ENCODE assay signal across 8 cellular contexts in the genomic region with DNA sequence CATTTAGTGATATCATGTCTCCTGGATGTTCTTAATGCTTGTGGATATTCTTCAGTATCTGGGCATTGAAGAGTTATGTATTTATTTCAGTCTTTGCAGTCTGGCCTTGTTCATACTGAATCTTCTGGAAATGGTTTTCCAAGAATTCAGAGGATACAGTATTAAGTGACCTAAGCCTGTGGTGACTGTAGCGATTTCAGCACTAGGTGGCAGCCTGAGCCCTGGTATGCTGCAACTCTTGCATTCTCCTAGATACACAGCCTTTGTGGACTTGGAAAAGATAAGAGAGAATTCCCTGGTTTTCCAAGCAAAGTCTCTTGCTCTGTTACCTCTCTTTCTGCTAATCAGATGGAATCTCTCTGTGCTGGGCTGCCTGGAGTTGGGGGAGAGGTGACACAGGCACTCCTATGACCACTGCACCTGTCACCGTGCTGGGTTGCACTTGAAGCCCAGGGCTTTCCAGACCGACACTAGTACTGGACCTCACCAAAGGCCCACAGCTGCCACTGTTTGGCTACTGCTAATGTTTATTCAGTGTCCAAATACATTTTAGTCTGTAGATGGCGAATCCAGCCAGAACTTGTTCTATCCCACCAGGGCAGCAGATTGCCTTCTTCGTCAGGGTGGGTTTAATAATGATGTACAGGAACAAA. TPM values are rescaled to one million over a fixed set of nuclear protein-coding genes. Genes with fewer than 3 reads are reported as not detected.
DNase-seq lines count a peak whose midpoint lies in the region; ATAC-seq and TF ChIP-seq lines count a peak whose summit lies in the region.

No MANE protein-coding gene starts in this region.

- H3K36me3 ChIP-seq in NT2/D1 (ENCODE audit: insufficient read depth, insufficient read length, low read length) (no peaks in the 10 kb centered on the region), stomach (no peaks in the 10 kb centered on the region)

- TF ChIP-seq CTCF in stomach (IDR thresholded peaks at IDR 0.05), result peak in 2 of 7 experiments; percentile 12 to 23

- no peak overlapping the region for H3K27ac Mint-ChIP-seq in activated CD4-positive, alpha-beta T cell treated with anti-CD3 and anti-CD28 coated beads, Interleukin-2, amount 10 ng/mL, durations not matched to agents 7 days and 5 days

- peak; percentile 5 for DNase-seq in activated CD4-positive, alpha-beta T cell treated with anti-CD3 and anti-CD28 coated beads, Interleukin-2, amount 10 ng/mL, durations not matched to agents 7 days and 5 days
- DNase-seq in activated CD4-positive, alpha-beta T cell treated with anti-CD3 and anti-CD28 coated beads for 48 hours, result no peak
- DNase-seq in NT2/D1 (ENCODE audit: low read depth, low spot score) (peak; percentile 44), fibroblast of peridontal ligament (ENCODE audit: extremely low read depth) (peak; percentile 45), stomach (peak; percentile 37), NAMALWA (ENCODE audit: low spot score) (no peak)
- DNase-seq in activated naive CD4-positive, alpha-beta T cell treated with anti-CD3 and anti-CD28 coated beads, Interleukin-2, amount 50 U/mL, for 16 hours, result no peak

- ATAC-seq in HG03520 (IDR thresholded peaks at IDR 0.05; ENCODE audit: unreplicated experiment), result no peak

- H3K27me3 ChIP-seq in NT2/D1 (ENCODE audit: insufficient read depth, insufficient read length), result no peaks in the 10 kb centered on the region
- H3K27me3 ChIP-seq in stomach, result no peaks in the 10 kb centered on the region

- H3K4me1 ChIP-seq in NT2/D1 (ENCODE audit: insufficient read depth, insufficient read length) (no peaks in the 10 kb centered on the region), stomach (no peaks in the 10 kb centered on the region)

- H3K27ac ChIP-seq in stomach, result no peak overlapping the region

- H3K9me3 Mint-ChIP-seq in activated CD4-positive, alpha-beta T cell treated with anti-CD3 and anti-CD28 coated beads, Interleukin-2, amount 10 ng/mL, durations not matched to agents 7 days and 5 days, result no peaks in the 10 kb centered on the region

- POLR2A ChIA-PET in activated CD4-positive, alpha-beta T cell treated with anti-CD3 and anti-CD28 coated beads, Interleukin-2, amount 10 ng/mL, durations not matched to agents 7 days and 5 days (lab: Charles Lee), result no interaction called here

- H3K27me3 Mint-ChIP-seq in activated CD4-positive, alpha-beta T cell treated with anti-CD3 and anti-CD28 coated beads, Interleukin-2, amount 10 ng/mL, durations not matched to agents 7 days and 5 days, result no peaks in the 10 kb centered on the region

- H3K9me3 ChIP-seq in NT2/D1 (ENCODE audit: insufficient read depth, low read length) (peaks cover 15% of the 10 kb centered on the region; the same call in 1 of the 2 replicates), stomach (peaks cover 0 to 30% (median 12%) of the 10 kb centered on the region in 4 donors)

- H3K4me3 ChIP-seq in NT2/D1 (ENCODE audit: insufficient read length, low read depth) (no peak overlapping the region), stomach (no peak overlapping the region)

- peaks cover 1% of the 10 kb centered on the region for H3K4me1 Mint-ChIP-seq in activated CD4-positive, alpha-beta T cell treated with anti-CD3 and anti-CD28 coated beads, Interleukin-2, amount 10 ng/mL, durations not matched to agents 7 days and 5 days

- WGBS in stomach, 5 donors, result 36 to 62% (median 40%) methylated on average over 3 to 5 of the region's 5 CpGs

- intact Hi-C loops in stomach (cut with DNase I; ENCODE audit: low total_unique reads), result no loop called here

- no peak overlapping the region for H3K4me3 Mint-ChIP-seq in activated CD4-positive, alpha-beta T cell treated with anti-CD3 and anti-CD28 coated beads, Interleukin-2, amount 10 ng/mL, durations not matched to agents 7 days and 5 days

- no peak overlapping the region for H3K9ac ChIP-seq in NT2/D1 (ENCODE audit: insufficient read length, low read depth)

- CTCF ChIA-PET in activated CD4-positive, alpha-beta T cell treated with anti-CD3 and anti-CD28 coated beads, Interleukin-2, amount 10 ng/mL, durations not matched to agents 7 days and 5 days (lab: Charles Lee), result interaction anchor here (1.3 kb wide), 1 partner anchor 26 kb away, joined by 3 read pairs; no protein-coding TSS in a partner anchor

- no peaks in the 10 kb centered on the region for H3K36me3 Mint-ChIP-seq in activated CD4-positive, alpha-beta T cell treated with anti-CD3 and anti-CD28 coated beads, Interleukin-2, amount 10 ng/mL, durations not matched to agents 7 days and 5 days (ENCODE audit: low read depth)

- no peak for TF ChIP-seq POLR2A in stomach (IDR thresholded peaks at IDR 0.05)

- no peak for TF ChIP-seq EP300 in stomach (IDR thresholded peaks at IDR 0.05)

RNA-seq across cellular contexts. Expression of a gene that starts 19.3 kb away (rescaled TPM):
- under 1 TPM; 0.97 to 1.00 TPM for total RNA-seq in activated CD4-positive, alpha-beta T cell treated with anti-CD3 and anti-CD28 coated beads, Interleukin-2, amount 10 ng/mL, durations not matched to agents 7 days and 5 days
- 1 to 10 TPM in 3 of 5 donors, under 1 TPM in 1, not detected in 1; 0.87 to 2.9 (median 1.2) TPM for total RNA-seq in stomach
- under 1 TPM in 2 of 3 donors, not detected in 1; 0.19 to 0.38 TPM for polyA plus RNA-seq in stomach

RNA-seq across cellular contexts. Expression of a gene that starts 35.2 kb away (rescaled TPM):
- total RNA-seq in activated CD4-positive, alpha-beta T cell treated with anti-CD3 and anti-CD28 coated beads, Interleukin-2, amount 10 ng/mL, durations not matched to agents 7 days and 5 days, result 10 to 100 TPM; 10.4 to 12.0 TPM
- total RNA-seq in stomach, result 1 to 10 TPM in 3 of 5 donors, not detected in 2; 4.1 to 9.9 (median 6.7) TPM
- 10 to 100 TPM in 1 of 3 donors, 1 to 10 TPM in 2; 4.9 to 10.3 (median 6.9) TPM for polyA plus RNA-seq in stomach

Comparison
In these comparisons a context has a peak if more than half of its experiments do, and no peak if none do; other contexts are left out.
1. DNase-seq: peak in activated CD4-positive, alpha-beta T cell treated with anti-CD3 and anti-CD28 coated beads, Interleukin-2, amount 10 ng/mL, durations not matched to agents 7 days and 5 days (single experiment), NT2/D1 (single experiment), fibroblast of peridontal ligament (single experiment) and stomach (single experiment); none in activated CD4-positive, alpha-beta T cell treated with anti-CD3 and anti-CD28 coated beads for 48 hours (single experiment), NAMALWA (single experiment) and activated naive CD4-positive, alpha-beta T cell treated with anti-CD3 and anti-CD28 coated beads, Interleukin-2, amount 50 U/mL, for 16 hours (single experiment).